In genomic region chr17:17819561-17819995, GRCh38 we compare ENCODE assay signal across 8 cellular contexts. TPM values are rescaled to one million over a fixed set of nuclear protein-coding genes. Genes with fewer than 3 reads are reported as not detected.
DNase-seq lines count a peak whose midpoint lies in the region; ATAC-seq, FAIRE-seq and TF ChIP-seq lines count a peak whose summit lies in the region.

No MANE protein-coding gene starts in this region.

- no peak for TF ChIP-seq RAD21 in A549 (conservative IDR thresholded peaks at IDR 0.05 in 1 of 2, IDR thresholded peaks at IDR 0.05 in 1 of 2)

- TF ChIP-seq EP300 in A549 (IDR thresholded peaks at IDR 0.05) = peak in 1 of 2 experiments; percentile 13; a peak in 1 of 5 replicates

- peak; percentile 97 for FAIRE-seq in A549 (lab: Jason Lieb, UNC)

- H3K4me1 ChIP-seq in A549 = peaks cover 89% of the 10 kb centered on the region
- H3K4me1 ChIP-seq in mammary epithelial cell (ENCODE audit: insufficient read depth, low read length) = peaks cover 59% of the 10 kb centered on the region
- H3K4me1 ChIP-seq in lung (ENCODE audit: control insufficient read depth in 2 of 2, insufficient read depth in 2 of 2, low read length in 2 of 2) = peaks cover 8 to 40% of the 10 kb centered on the region in 2 donors

- H2AFZ ChIP-seq in mammary epithelial cell (ENCODE audit: low read depth, low read length) = no peak overlapping the region

- H3K4me3 ChIP-seq in A549 = peak overlapping the region; percentile 29
- no peak overlapping the region for H3K4me3 ChIP-seq in mammary epithelial cell (replicated peaks in 1 of 3; ENCODE audit: insufficient read depth in 1 of 3, low read depth in 2 of 3, low read length in 3 of 3)
- no peak overlapping the region for H3K4me3 ChIP-seq in lung

- DNase-seq in A549 (ENCODE audit: low read depth in 1 of 2, low spot score in 1 of 2) (peak; percentile 89 to 95), UCSD-AML1 (lab: John Stamatoyannopoulos, UW; ENCODE audit: unreplicated experiment) (peak; percentile 46), mammary epithelial cell (peak; percentile 89), lung (ENCODE audit: low spot score) (peak; percentile 82), NCI-H128 (lab: John Stamatoyannopoulos, UW; ENCODE audit: unreplicated experiment) (no peak)
- DNase-seq in stimulated activated naive CD8-positive, alpha-beta T cell treated with anti-CD3 and anti-CD28 coated beads, Interleukin-15, Interleukin-2, amounts not matched to agents 100 U/mL and 50 U/mL, for 24 hours = peak; percentile 89

- no peaks in the 10 kb centered on the region for H4K20me1 ChIP-seq in mammary epithelial cell (ENCODE audit: insufficient read depth, low read length)

- ATAC-seq in A549 = peak; percentile 21 to 52; a peak in 5 of 6 replicates
- ATAC-seq in HG03378 (IDR thresholded peaks at IDR 0.05; ENCODE audit: unreplicated experiment) = peak; percentile 52
- peak; percentile 19 for ATAC-seq in lung (ENCODE audit: insufficient read depth, low FRiP score)
- ATAC-seq in stimulated activated naive CD8-positive, alpha-beta T cell treated with anti-CD3 and anti-CD28 coated beads, Interleukin-15, Interleukin-2, amounts not matched to agents 100 U/mL and 50 U/mL, for 24 hours = peak; percentile 83

- POLR2A ChIA-PET in A549 (lab: Yijun Ruan, JAX) = interaction anchor here (6.1 kb wide), 1 partner anchor 17 kb away, joined by 105 read pairs; the partner anchor contains the start of gene SREBF1

- TF ChIP-seq POLR2A in A549 (IDR thresholded peaks at IDR 0.05; ENCODE audit: low read length) = no peak
- peak; percentile 24 for TF ChIP-seq POLR2A in GM18526 (IDR thresholded peaks at IDR 0.05; ENCODE audit: extremely low read depth, insufficient read length)

- in situ Hi-C loops in mammary epithelial cell (cut with MboI; ENCODE audit: low sequenced_read_pairs in 2 of 2) = loop anchor here in 1 of 2 donors (25.0 kb wide), 1 partner anchor 132 kb away; the partner anchor contains the start of gene RAI1

- H3K9ac ChIP-seq in mammary epithelial cell (ENCODE audit: insufficient read depth, low read length) = no peak overlapping the region

- TSS peak; percentile 32 for BruUV-seq in mammary epithelial cell (replicated peaks; lab: Mats Ljungman, UMichigan)

- peaks cover 80% of the 10 kb centered on the region for H3K79me2 ChIP-seq in mammary epithelial cell (ENCODE audit: insufficient read depth, low read length)

- intact Hi-C loops in mammary epithelial cell (cut with micrococcal nuclease) = no loop called here

- dilution Hi-C loops in mammary epithelial cell (cut with HindIII; ENCODE audit: low sequenced_read_pairs) = no loop called here

- H3K27ac ChIP-seq in A549 = peak overlapping the region; percentile 86 to 93
- no peak overlapping the region for H3K27ac ChIP-seq in mammary epithelial cell (ENCODE audit: insufficient read depth, low read depth, low read length)
- peak overlapping the region in 1 of 2 donors; percentile 18 for H3K27ac ChIP-seq in lung (ENCODE audit: low read depth in 1 of 2, low read length in 1 of 2)

- H3K27me3 ChIP-seq in mammary epithelial cell (ENCODE audit: insufficient read depth, low read length) = no peaks in the 10 kb centered on the region
- H3K27me3 ChIP-seq in lung (ENCODE audit: control insufficient read depth, insufficient read depth) = no peaks in the 10 kb centered on the region

- peak overlapping the region; percentile 100 for H3K4me2 ChIP-seq in A549
- peak overlapping the region; percentile 9 for H3K4me2 ChIP-seq in mammary epithelial cell (ENCODE audit: insufficient read depth, low read depth, low read length)

- H3K36me3 ChIP-seq in mammary epithelial cell (ENCODE audit: insufficient read depth, low read length) = peaks cover 23% of the 10 kb centered on the region
- peaks cover 3 to 42% of the 10 kb centered on the region in 2 donors for H3K36me3 ChIP-seq in lung (ENCODE audit: control insufficient read depth in 2 of 2, insufficient read depth in 2 of 2, low read length in 2 of 2)

- WGBS in A549 (ENCODE audit: missing lambda C conversion rate) = 22% methylated on average over 12 of the region's 12 CpGs
- WGBS in mammary epithelial cell (ENCODE audit: low coverage, missing lambda C conversion rate) = 62% methylated on average over 11 of the region's 12 CpGs
- WGBS in lung, 2 donors = 55 to 69% methylated on average over 11 to 12 of the region's 12 CpGs

- TF ChIP-seq CTCF in A549 (IDR thresholded peaks at IDR 0.05) (no peak), mammary epithelial cell (conservative IDR thresholded peaks at IDR 0.05 in 1 of 2, IDR thresholded peaks at IDR 0.05 in 1 of 2; ENCODE audit: extremely low read depth in 1 of 2, insufficient read depth in 1 of 2, low read depth in 1 of 2, low read length in 2 of 2) (no peak), lung (IDR thresholded peaks at IDR 0.05; ENCODE audit: control extremely low read depth, extremely low read depth) (no peak)

- H3K9me3 ChIP-seq in A549 (no peaks in the 10 kb centered on the region), mammary epithelial cell (replicated peaks; ENCODE audit: insufficient read depth, low read length) (no peaks in the 10 kb centered on the region), lung (ENCODE audit: control insufficient read depth in 2 of 2, insufficient read depth in 1 of 2, low read length in 1 of 2) (no peaks in the 10 kb centered on the region)

- CTCF ChIA-PET in A549 (lab: Yijun Ruan, JAX) = interaction anchor here (1.1 to 30.5 kb wide), 9 partner anchors 6 to 214 kb away, joined by 3 to 859 read pairs (median 7); partner anchors contain the start of genes RAI1 and SREBF1
- CTCF ChIA-PET in mammary epithelial cell (lab: Charles Lee; ENCODE audit: low non-redundant PET) = no interaction called here

TF ChIP-seq in A549, 52 proteins besides CTCF, POLR2A, EP300 and RAD21:
- TF ChIP-seq SMC3 (IDR thresholded peaks at IDR 0.05) (peak; percentile 21; the same call in 1 of the 3 replicates), MYC (IDR thresholded peaks at IDR 0.05; ENCODE audit: borderline replicate concordance, low read length) (no peak), CEBPB (IDR thresholded peaks at IDR 0.05) (peak; percentile 23 to 70; a peak in 2 of 4 replicates), JUNB (IDR thresholded peaks at IDR 0.05) (0 out of 2 replicates have a peak, but pooled peaks have one; percentile 28), FOSL2 (IDR thresholded peaks at IDR 0.05) (peak; percentile 77), FOSL2 (CRISPR knock-in tag; IDR thresholded peaks at IDR 0.05) (peak; percentile 96), MAX (IDR thresholded peaks at IDR 0.05) (peak; percentile 74), RFX5 (IDR thresholded peaks at IDR 0.05) (no peak), JUN (IDR thresholded peaks at IDR 0.05) (peak in 1 of 2 experiments; percentile 78; a peak in 2 of 5 replicates)

RNA-seq across cellular contexts. Expression of gene SREBF1, which starts 17.2 kb away (rescaled TPM):
- 47.4 and 54.6 TPM in 2 replicates for polyA plus RNA-seq in A549 (2011; rRNA removed)
- polyA plus RNA-seq in A549 (2012; cell fraction: cytosol; rRNA removed) = 52.7 and 75.7 TPM in 2 replicates
- polyA plus RNA-seq in A549 (2012; cell fraction: nucleus; rRNA removed) = 415 and 599 TPM in 2 replicates
- polyA plus RNA-seq in A549 (2017; fragmentation: RNase III; extraction: RNeasy Plus Mini Kit Qiagen cat#74134 plus additional on column Dnase treatment) = 90.3 to 175 TPM (median 159 TPM) in 3 replicates
- 75.5 and 133 TPM in 2 replicates for polyA minus RNA-seq in A549 (2011; rRNA and poly(A)+ RNA removed)
- total RNA-seq in mammary epithelial cell = 100 to 1,000 TPM; 109 to 173 TPM
- polyA plus RNA-seq in mammary epithelial cell = 71.5 TPM
- 152 TPM for polyA minus RNA-seq in mammary epithelial cell
- 100 to 1,000 TPM in 1 of 2 donors, 10 to 100 TPM in 1; 84.6 to 134 TPM for total RNA-seq in lung
- polyA plus RNA-seq in lung = 10 to 100 TPM; 68.4 to 76.8 TPM

Comparison
In these comparisons a context has a peak if more than half of its experiments do, and no peak if none do; other contexts are left out.
1. ATAC-seq: peak in every context shown above with its lines; median percentile 83 in stimulated activated naive CD8-positive, alpha-beta T cell treated with anti-CD3 and anti-CD28 coated beads, Interleukin-15, Interleukin-2, amounts not matched to agents 100 U/mL and 50 U/mL, for 24 hours; 52 in HG03378; 36 in A549; 19 in lung.